23 cellular contexts compared by ENCODE assay signal in the genomic region with DNA sequence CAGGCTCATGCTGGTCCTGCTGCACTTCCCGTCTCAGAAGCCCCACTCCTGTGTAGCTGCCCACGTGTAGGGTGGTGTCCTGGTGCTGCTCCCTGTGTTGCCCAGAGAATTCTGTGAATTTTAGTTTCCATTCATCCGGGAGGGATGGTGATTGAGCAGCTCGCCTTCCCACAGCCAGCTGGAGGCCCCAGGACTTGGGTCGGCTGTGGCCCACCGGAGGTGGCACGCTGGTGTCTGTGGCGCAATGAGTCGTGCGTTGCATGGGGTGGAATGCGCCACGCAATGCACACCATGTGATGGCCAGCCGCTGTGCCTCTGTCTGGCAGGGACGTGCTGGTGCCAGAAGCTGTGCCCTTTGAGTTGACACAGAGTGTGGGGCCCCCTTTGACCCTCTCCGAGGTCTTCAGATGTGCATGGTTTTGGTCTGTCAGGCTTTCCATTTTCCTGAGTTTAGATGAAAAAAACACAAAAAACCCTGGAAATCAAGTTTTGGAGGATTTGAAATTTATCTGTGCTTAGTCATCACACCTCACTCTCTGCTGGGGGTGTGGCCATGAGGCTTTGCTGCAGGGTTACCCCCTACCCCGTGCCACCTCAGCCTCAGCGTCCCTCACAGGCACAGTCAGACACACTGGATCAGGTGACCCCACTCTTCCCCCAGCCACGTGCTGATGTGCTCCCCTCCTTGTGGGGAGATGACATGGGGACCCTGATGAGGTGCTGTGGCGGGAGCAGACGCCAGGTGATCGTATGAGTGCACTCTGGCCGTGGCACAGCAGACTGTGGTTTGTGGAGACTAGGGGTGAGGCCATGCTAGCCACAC.
DNase-seq lines count a peak whose midpoint lies in the region; ATAC-seq and TF ChIP-seq lines count a peak whose summit lies in the region.
"Had no signal": no experiment of that assay in that cellular context is flagged by ENCODE, and none has a peak within 500 bp of the region (broad histone marks: within the 10 kb centered on the region; RNA-seq: fewer than 3 reads in every experiment).

No MANE protein-coding gene starts in this region.

- peaks cover 17% of the 10 kb centered on the region for H3K36me3 Mint-ChIP-seq in activated naive CD8-positive, alpha-beta T cell treated with anti-CD3 and anti-CD28 coated beads, Interleukin-2, amount 10 ng/mL, durations not matched to agents 7 days and 5 days
- peaks cover 52% of the 10 kb centered on the region for H3K36me3 Mint-ChIP-seq in activated naive CD8-positive, alpha-beta T cell treated with anti-CD3 and anti-CD28 coated beads, Interleukin-2, amount 50 U/mL, for 24 hours (ENCODE audit: low read depth)
- peaks cover 45% of the 10 kb centered on the region for H3K36me3 Mint-ChIP-seq in HFFc6 (ENCODE audit: low read depth)

- no peaks in the 10 kb centered on the region for H3K9me3 Mint-ChIP-seq in activated naive CD8-positive, alpha-beta T cell treated with anti-CD3 and anti-CD28 coated beads, Interleukin-2, amount 10 ng/mL, durations not matched to agents 7 days and 5 days
- no peaks in the 10 kb centered on the region for H3K9me3 Mint-ChIP-seq in activated naive CD8-positive, alpha-beta T cell treated with anti-CD3 and anti-CD28 coated beads, Interleukin-2, amount 50 U/mL, for 24 hours
- no peaks in the 10 kb centered on the region for H3K9me3 Mint-ChIP-seq in HFFc6
- H3K9me3 Mint-ChIP-seq: activated T-helper 17 cell treated with anti-CD3 and anti-CD28 coated beads, Interleukin-2, amount 50 U/mL, for 72 hours; CD4-positive, CD25-positive, alpha-beta regulatory T cell had no signal

- peak; percentile 12 for DNase-seq in activated naive CD8-positive, alpha-beta T cell treated with anti-CD3 and anti-CD28 coated beads, Interleukin-2, amount 10 ng/mL, durations not matched to agents 7 days and 5 days
- no peak for DNase-seq in activated naive CD8-positive, alpha-beta T cell treated with anti-CD3 and anti-CD28 coated beads, Interleukin-2, amount 50 U/mL, for 24 hours
- DNase-seq in HFFc6 = no peak
- DNase-seq in foreskin keratinocyte = no peak
- DNase-seq in aorta = peak in 1 of 2 donors; percentile 72
- no peak for DNase-seq in NCI-H1436 (lab: John Stamatoyannopoulos, UW)
- DNase-seq in GM13976 (ENCODE audit: low spot score) = no peak
- DNase-seq: adrenal gland; CD4-positive, CD25-positive, alpha-beta regulatory T cell; DMS153; foreskin melanocyte; HCEC 1CT; MG63; NCI-H1436 treated with DMSO at 0.1 percent for 48 hours; NCI-H526 treated with DMSO at 0.1 percent for 48 hours; stimulated activated CD8-positive, alpha-beta memory T cell treated with anti-CD3 and anti-CD28 coated beads, Interleukin-4, amount 100 ng/mL, for 48 hours; substantia nigra; SW 1271 had no signal

- H3K27ac ChIP-seq in foreskin keratinocyte = no peak overlapping the region
- no peak overlapping the region for H3K27ac ChIP-seq in aorta (ENCODE audit: low read depth in 1 of 2, low read length in 2 of 2)
- H3K27ac ChIP-seq: adrenal gland, cardiac muscle cell, epithelial cell of prostate had no signal

- no peak overlapping the region for H3K4me3 Mint-ChIP-seq in activated naive CD8-positive, alpha-beta T cell treated with anti-CD3 and anti-CD28 coated beads, Interleukin-2, amount 10 ng/mL, durations not matched to agents 7 days and 5 days
- no peak overlapping the region for H3K4me3 Mint-ChIP-seq in activated naive CD8-positive, alpha-beta T cell treated with anti-CD3 and anti-CD28 coated beads, Interleukin-2, amount 50 U/mL, for 24 hours
- no peak overlapping the region for H3K4me3 Mint-ChIP-seq in HFFc6
- H3K4me3 Mint-ChIP-seq: activated T-helper 17 cell treated with anti-CD3 and anti-CD28 coated beads, Interleukin-2, amount 50 U/mL, for 72 hours; CD4-positive, CD25-positive, alpha-beta regulatory T cell had no signal

- H3K4me3 ChIP-seq in aorta (ENCODE audit: low read length in 2 of 2) = no peak overlapping the region
- H3K4me3 ChIP-seq: adrenal gland, cardiac muscle cell, MG63 had no signal

- no peak overlapping the region for H3K27ac Mint-ChIP-seq in activated naive CD8-positive, alpha-beta T cell treated with anti-CD3 and anti-CD28 coated beads, Interleukin-2, amount 10 ng/mL, durations not matched to agents 7 days and 5 days
- no peak overlapping the region for H3K27ac Mint-ChIP-seq in activated naive CD8-positive, alpha-beta T cell treated with anti-CD3 and anti-CD28 coated beads, Interleukin-2, amount 50 U/mL, for 24 hours
- peak overlapping the region; percentile 45 for H3K27ac Mint-ChIP-seq in HFFc6
- H3K27ac Mint-ChIP-seq: activated T-helper 17 cell treated with anti-CD3 and anti-CD28 coated beads, Interleukin-2, amount 50 U/mL, for 72 hours had no signal

- in situ Hi-C loops in GM13976 (cut with MboI; ENCODE audit: low sequenced_read_pairs, unreplicated experiment) = no loop called here

- peaks cover under 1% of the 10 kb centered on the region for H3K4me1 Mint-ChIP-seq in activated naive CD8-positive, alpha-beta T cell treated with anti-CD3 and anti-CD28 coated beads, Interleukin-2, amount 10 ng/mL, durations not matched to agents 7 days and 5 days
- no peaks in the 10 kb centered on the region for H3K4me1 Mint-ChIP-seq in activated naive CD8-positive, alpha-beta T cell treated with anti-CD3 and anti-CD28 coated beads, Interleukin-2, amount 50 U/mL, for 24 hours
- H3K4me1 Mint-ChIP-seq in HFFc6 (ENCODE audit: low read depth) = peaks cover 17% of the 10 kb centered on the region
- H3K4me1 Mint-ChIP-seq: activated T-helper 17 cell treated with anti-CD3 and anti-CD28 coated beads, Interleukin-2, amount 50 U/mL, for 72 hours had no signal

- H3K27me3 ChIP-seq in foreskin keratinocyte = no peaks in the 10 kb centered on the region
- H3K27me3 ChIP-seq in aorta (ENCODE audit: control insufficient read depth in 1 of 2, insufficient read depth in 2 of 2, low read length in 1 of 2) = no peaks in the 10 kb centered on the region
- H3K27me3 ChIP-seq: adrenal gland, cardiac muscle cell, MG63 had no signal

- TF ChIP-seq CTCF in HFFc6 (IDR thresholded peaks at IDR 0.05) = no peak
- TF ChIP-seq CTCF in foreskin keratinocyte (conservative IDR thresholded peaks at IDR 0.05) = no peak
- TF ChIP-seq CTCF in GM13976 (IDR thresholded peaks at IDR 0.05; ENCODE audit: borderline replicate concordance, control extremely low read depth, extremely low read depth, insufficient read depth, missing control alignments) = no peak

- no peaks in the 10 kb centered on the region for H3K27me3 Mint-ChIP-seq in activated naive CD8-positive, alpha-beta T cell treated with anti-CD3 and anti-CD28 coated beads, Interleukin-2, amount 10 ng/mL, durations not matched to agents 7 days and 5 days
- no peaks in the 10 kb centered on the region for H3K27me3 Mint-ChIP-seq in activated naive CD8-positive, alpha-beta T cell treated with anti-CD3 and anti-CD28 coated beads, Interleukin-2, amount 50 U/mL, for 24 hours
- peaks cover 5% of the 10 kb centered on the region; the same call in 1 of the 2 replicates for H3K27me3 Mint-ChIP-seq in HFFc6 (ENCODE audit: insufficient read depth)
- H3K27me3 Mint-ChIP-seq: activated T-helper 17 cell treated with anti-CD3 and anti-CD28 coated beads, Interleukin-2, amount 50 U/mL, for 72 hours; CD4-positive, CD25-positive, alpha-beta regulatory T cell had no signal

- H3K4me1 ChIP-seq in foreskin keratinocyte (no peaks in the 10 kb centered on the region), aorta (ENCODE audit: control insufficient read depth in 1 of 2, insufficient read depth in 2 of 2, low read length in 2 of 2) (no peaks in the 10 kb centered on the region)
- H3K4me1 ChIP-seq: adrenal gland had no signal

- no peaks in the 10 kb centered on the region for H3K9me3 ChIP-seq in aorta (ENCODE audit: control insufficient read depth, low read length)
- H3K9me3 ChIP-seq: adrenal gland, MG63 had no signal

- peaks cover 0 to 23% of the 10 kb centered on the region in 2 donors for H3K36me3 ChIP-seq in aorta (ENCODE audit: control insufficient read depth in 1 of 2, insufficient read depth in 2 of 2, low read length in 1 of 2)

- no peak for ATAC-seq in activated naive CD8-positive, alpha-beta T cell treated with anti-CD3 and anti-CD28 coated beads, Interleukin-2, amount 10 ng/mL, durations not matched to agents 7 days and 5 days (ENCODE audit: low read depth)
- ATAC-seq in activated naive CD8-positive, alpha-beta T cell treated with anti-CD3 and anti-CD28 coated beads, Interleukin-2, amount 50 U/mL, for 24 hours = no peak
- ATAC-seq in foreskin keratinocyte (peak; percentile 21), aorta (ENCODE audit: low FRiP score) (peak; percentile 8), GM18868 (IDR thresholded peaks at IDR 0.05; ENCODE audit: unreplicated experiment) (no peak)
- ATAC-seq: activated T-helper 17 cell treated with anti-CD3 and anti-CD28 coated beads, Interleukin-2, amount 50 U/mL, for 72 hours; Right ventricle myocardium inferior had no signal

- 89 to 90% methylated on average over 22 of the region's 22 CpGs for WGBS in aorta, 2 donors

- POLR2A ChIA-PET in activated naive CD8-positive, alpha-beta T cell treated with anti-CD3 and anti-CD28 coated beads, Interleukin-2, amount 10 ng/mL, durations not matched to agents 7 days and 5 days (lab: Charles Lee) = no interaction called here

- intact Hi-C loops in aorta (cut with DNase I) = no loop called here

Comparison
In these comparisons a context has a peak if more than half of its experiments do, and no peak if none do; other contexts are left out.
1. ATAC-seq: peak in foreskin keratinocyte (single experiment) and aorta (single experiment); none in activated naive CD8-positive, alpha-beta T cell treated with anti-CD3 and anti-CD28 coated beads, Interleukin-2, amount 10 ng/mL, durations not matched to agents 7 days and 5 days (single experiment), activated naive CD8-positive, alpha-beta T cell treated with anti-CD3 and anti-CD28 coated beads, Interleukin-2, amount 50 U/mL, for 24 hours (single experiment) and GM18868 (single experiment).